Comparison of ENCODE assay signal across 8 cellular contexts in genomic region chr17:65561394-65562205, GRCh38. TPM values are rescaled to one million over a fixed set of nuclear protein-coding genes. Genes with fewer than 3 reads are reported as not detected.
DNase-seq lines count a peak whose midpoint lies in the region; ATAC-seq and TF ChIP-seq lines count a peak whose summit lies in the region.

Gene AXIN2 (minus strand): TSS chr17:65561648. CDS start chr17:65558620, 3,028 bp downstream.

- H3K9ac ChIP-seq in liver (ENCODE audit: low read depth in 1 of 2, low read length in 2 of 2): peak within 1 kb of the TSS in 1 of 2 donors; percentile 63

- H3K79me2 ChIP-seq in ACC112 (ENCODE audit: control insufficient read depth, insufficient read depth, low read length, unreplicated experiment): no peaks in the 10 kb centered on the region

- WGBS in liver: 1% methylated on average over 68 of the region's 68 CpGs

- H3K9me3 ChIP-seq in liver (ENCODE audit: control insufficient read depth in 4 of 4, low read length in 3 of 4): no peaks in the 10 kb centered on the region

- H3K27ac ChIP-seq in ACC112 (ENCODE audit: low read depth, low read length) (peak within 1 kb of the TSS; percentile 84), liver (ENCODE audit: low read depth in 1 of 2, low read length in 2 of 2) (peak within 1 kb of the TSS; percentile 71 to 85)

- H3K27me3 ChIP-seq in ACC112 (ENCODE audit: insufficient read depth, low read length): no peaks in the 10 kb centered on the region
- no peaks in the 10 kb centered on the region for H3K27me3 ChIP-seq in liver (ENCODE audit: control insufficient read depth in 4 of 4, insufficient read depth in 4 of 4, low read length in 3 of 4)

- H3K4me1 ChIP-seq in ACC112 (ENCODE audit: control insufficient read depth, insufficient read depth, low read length, unreplicated experiment) (peaks cover 8% of the 10 kb centered on the region), liver (ENCODE audit: control insufficient read depth in 4 of 4, insufficient read depth in 4 of 4, low read length in 3 of 4) (peaks cover 0 to 22% (median 17%) of the 10 kb centered on the region in 4 donors)

- H2AFZ ChIP-seq in ACC112 (ENCODE audit: low read length, unreplicated experiment): peak within 1 kb of the TSS; percentile 69

- H3K4me3 ChIP-seq in ACC112 (ENCODE audit: low read depth, low read length) (peak within 1 kb of the TSS; percentile 85), liver (ENCODE audit: low read depth in 1 of 3, low read length in 3 of 3) (peak within 1 kb of the TSS; percentile 60 to 91 (median 74))

- ATAC-seq in GM18907 (IDR thresholded peaks at IDR 0.05; ENCODE audit: unreplicated experiment) (peak; percentile 74), HG03159 (IDR thresholded peaks at IDR 0.05; ENCODE audit: unreplicated experiment) (peak; percentile 86)

- TF ChIP-seq RAD21 in liver (IDR thresholded peaks at IDR 0.05): no peak

- TF ChIP-seq CTCF in liver (IDR thresholded peaks at IDR 0.05; ENCODE audit: low read depth, low read length, missing input control): peak; percentile 32

- H3K36me3 ChIP-seq in ACC112 (ENCODE audit: insufficient read depth, low read length) (no peaks in the 10 kb centered on the region), liver (ENCODE audit: control insufficient read depth in 4 of 4, insufficient read depth in 3 of 4, low read depth in 1 of 4, low read length in 3 of 4) (no peaks in the 10 kb centered on the region)

- DNase-seq in NCI-H345 treated with DMSO at 0.1 percent for 48 hours (lab: John Stamatoyannopoulos, UW; ENCODE audit: unreplicated experiment) (peak; percentile 49), dermis blood vessel endothelial cell (peak; percentile 93)
- DNase-seq in activated CD4-positive, alpha-beta T cell treated with anti-CD3 and anti-CD28 coated beads, Interleukin-2, amount 50 U/mL, for 4 hours: peak; percentile 81 to 82
- DNase-seq in stimulated activated CD4-positive, alpha-beta T cell treated with anti-CD3 and anti-CD28 coated beads, Interleukin-2, amount 100 ng/mL, for 48 hours: peak; percentile 82

TF ChIP-seq in liver, 16 proteins besides CTCF, POLR2A, EP300 and RAD21:
- TF ChIP-seq ATF3 (IDR thresholded peaks at IDR 0.05): no peak
- TF ChIP-seq YY1 (IDR thresholded peaks at IDR 0.05): no peak
- TF ChIP-seq MAX (IDR thresholded peaks at IDR 0.05): peak; percentile 51
- peak in 1 of 2 donors; percentile 2 for TF ChIP-seq HNF4A (conservative IDR thresholded peaks at IDR 0.05)

RNA-seq across cellular contexts. Expression of gene AXIN2, which starts in this region (rescaled TPM):
- total RNA-seq in dermis blood vessel endothelial cell (3.1 and 3.6 TPM in 2 replicates), liver (1 to 10 TPM; 1.0 to 3.5 TPM)
- 1 to 10 TPM in 1 of 2 donors, under 1 TPM in 1; 0.33 to 1.9 TPM for polyA plus RNA-seq in liver

Comparison
In these comparisons a context has a peak if more than half of its experiments do, and no peak if none do; other contexts are left out.
1. Peak in every context shown above with its lines: DNase-seq, ATAC-seq, H3K4me3 ChIP-seq and H3K27ac ChIP-seq.